In genomic region chr4:48470135-48470534, GRCh38 we compare ENCODE assay signal across 22 cellular contexts. TPM values are rescaled to one million over a fixed set of nuclear protein-coding genes. Genes with fewer than 3 reads are reported as not detected.
"Had no signal": no experiment of that assay in that cellular context is flagged by ENCODE, and none has a peak within 500 bp of the region (broad histone marks: within the 10 kb centered on the region; RNA-seq: fewer than 3 reads in every experiment).

No MANE protein-coding gene starts in this region.

- H3K27ac ChIP-seq: coronary artery, heart right ventricle, pancreas had no signal

- H3K27me3 ChIP-seq: heart right ventricle, pancreas had no signal

- DNase-seq: effector CD4-positive, alpha-beta T cell; heart right ventricle; kidney glomerular epithelial cell; mammary epithelial cell; pancreas; right cardiac atrium; small intestine; stimulated activated CD4-positive, alpha-beta T cell treated with anti-CD3 and anti-CD28 coated beads, Interleukin-12 subunit alpha, Interleukin-12 subunit beta, amount 100 ng/mL, for 4 hours; stimulated activated naive CD4-positive, alpha-beta T cell; trophoblast cell had no signal

- ATAC-seq: heart right ventricle; natural killer cell treated with Interleukin-12 subunit alpha and Interleukin-12 subunit beta and Interleukin-15 and Interleukin-18, amount 100 ng/mL, for 72 hours; pancreas; right cardiac atrium had no signal

- H3K9me3 ChIP-seq: heart right ventricle, pancreas had no signal

- H3K4me3 ChIP-seq: coronary artery, heart right ventricle, pancreas had no signal

- H3K36me3 ChIP-seq: heart right ventricle, pancreas had no signal

- H3K4me1 ChIP-seq: heart right ventricle, pancreas had no signal

RNA-seq across cellular contexts. Expression of gene SLC10A4, which starts 13.0 kb away (rescaled TPM):
- total RNA-seq: chondrocyte, myocyte, pancreas had no signal
- polyA plus RNA-seq: liver, mammary epithelial cell had no signal

RNA-seq across cellular contexts. Expression of gene ZAR1, which starts 19.9 kb away (rescaled TPM):
- total RNA-seq: chondrocyte; dermis microvascular lymphatic vessel endothelial cell; fibroblast of lung; glomerular endothelial cell; heart right ventricle; mammary epithelial cell; mucosa of gallbladder; myocyte; natural killer cell treated with Interleukin-12 subunit alpha and Interleukin-12 subunit beta and Interleukin-15 and Interleukin-18, amount 100 ng/mL, for 72 hours; pancreas; progenitor cell of endocrine pancreas; right cardiac atrium; urinary bladder had no signal
- polyA plus RNA-seq: esophagus, fibroblast of lung, heart right ventricle, liver, mammary epithelial cell, pancreas, right cardiac atrium, small intestine, urinary bladder had no signal
